1 cellular context compared by ENCODE assay signal in the genomic region with DNA sequence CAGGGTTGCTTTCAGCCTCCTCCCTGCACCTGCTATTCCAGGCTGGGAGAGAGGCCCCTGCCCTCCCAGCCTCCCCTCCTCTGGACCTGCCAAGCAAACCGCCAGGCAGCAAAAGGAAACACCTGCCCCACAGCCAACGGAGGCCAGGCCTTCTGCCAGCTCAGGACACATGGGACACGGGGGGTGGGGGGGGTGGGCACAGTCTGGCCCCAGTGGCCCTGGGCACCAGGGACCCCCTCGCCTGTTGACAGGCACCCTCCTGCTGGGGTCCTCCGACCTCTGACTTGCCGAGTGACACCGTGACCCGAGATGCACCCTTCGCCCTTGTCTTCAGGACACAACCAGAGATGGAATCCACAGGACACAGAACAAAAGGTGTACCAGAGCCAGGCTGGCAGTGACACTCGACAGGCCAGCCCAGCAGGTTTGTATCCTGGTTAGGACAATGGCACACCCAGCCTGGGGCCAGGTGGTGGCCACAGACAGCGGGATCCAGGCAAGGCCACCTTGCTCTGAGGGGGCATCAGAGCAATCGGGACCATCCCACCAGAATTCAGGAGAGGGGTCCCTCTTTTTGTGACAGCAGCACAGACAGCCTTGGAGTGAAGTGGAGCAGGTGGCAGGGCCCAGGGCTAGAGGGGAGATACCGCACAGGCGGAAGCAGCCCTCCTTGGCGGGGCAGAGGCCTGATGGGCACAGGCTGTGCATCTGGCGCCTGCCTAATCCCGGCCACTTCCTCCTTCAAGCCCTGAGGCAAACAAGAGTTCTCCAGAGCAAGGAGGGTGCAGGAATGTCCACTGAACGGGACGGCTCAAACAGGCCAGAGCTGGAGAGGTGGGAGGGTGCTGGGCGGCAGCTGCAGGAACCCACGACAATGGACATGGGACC.
TF ChIP-seq lines count a peak whose summit lies in the region.

No MANE protein-coding gene starts in this region.

TF ChIP-seq in K562, 482 proteins besides CTCF, POLR2A, EP300 and RAD21:
- TF ChIP-seq, protein P1, sequence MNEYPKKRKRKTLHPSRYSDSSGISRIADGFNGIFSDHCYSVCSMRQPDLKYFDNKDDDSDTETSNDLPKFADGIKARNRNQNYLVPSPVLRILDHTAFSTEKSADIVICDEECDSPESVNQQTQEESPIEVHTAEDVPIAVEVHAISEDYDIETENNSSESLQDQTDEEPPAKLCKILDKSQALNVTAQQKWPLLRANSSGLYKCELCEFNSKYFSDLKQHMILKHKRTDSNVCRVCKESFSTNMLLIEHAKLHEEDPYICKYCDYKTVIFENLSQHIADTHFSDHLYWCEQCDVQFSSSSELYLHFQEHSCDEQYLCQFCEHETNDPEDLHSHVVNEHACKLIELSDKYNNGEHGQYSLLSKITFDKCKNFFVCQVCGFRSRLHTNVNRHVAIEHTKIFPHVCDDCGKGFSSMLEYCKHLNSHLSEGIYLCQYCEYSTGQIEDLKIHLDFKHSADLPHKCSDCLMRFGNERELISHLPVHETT (CRISPR knock-in tag; conservative IDR thresholded peaks at IDR 0.05 in 1 of 2, IDR thresholded peaks at IDR 0.05 in 1 of 2), result no peak
- TF ChIP-seq TAF9B (IDR thresholded peaks at IDR 0.05; ENCODE audit: partially characterized antibody) (no peak), RBM22 (IDR thresholded peaks at IDR 0.05; ENCODE audit: low read depth, low read length, poor library complexity, severe bottlenecking) (peak; percentile 16), ZNF212 (CRISPR knock-in tag; IDR thresholded peaks at IDR 0.05) (no peak)
